Comparison of ENCODE assay signal across 1 cellular context in the genomic region with DNA sequence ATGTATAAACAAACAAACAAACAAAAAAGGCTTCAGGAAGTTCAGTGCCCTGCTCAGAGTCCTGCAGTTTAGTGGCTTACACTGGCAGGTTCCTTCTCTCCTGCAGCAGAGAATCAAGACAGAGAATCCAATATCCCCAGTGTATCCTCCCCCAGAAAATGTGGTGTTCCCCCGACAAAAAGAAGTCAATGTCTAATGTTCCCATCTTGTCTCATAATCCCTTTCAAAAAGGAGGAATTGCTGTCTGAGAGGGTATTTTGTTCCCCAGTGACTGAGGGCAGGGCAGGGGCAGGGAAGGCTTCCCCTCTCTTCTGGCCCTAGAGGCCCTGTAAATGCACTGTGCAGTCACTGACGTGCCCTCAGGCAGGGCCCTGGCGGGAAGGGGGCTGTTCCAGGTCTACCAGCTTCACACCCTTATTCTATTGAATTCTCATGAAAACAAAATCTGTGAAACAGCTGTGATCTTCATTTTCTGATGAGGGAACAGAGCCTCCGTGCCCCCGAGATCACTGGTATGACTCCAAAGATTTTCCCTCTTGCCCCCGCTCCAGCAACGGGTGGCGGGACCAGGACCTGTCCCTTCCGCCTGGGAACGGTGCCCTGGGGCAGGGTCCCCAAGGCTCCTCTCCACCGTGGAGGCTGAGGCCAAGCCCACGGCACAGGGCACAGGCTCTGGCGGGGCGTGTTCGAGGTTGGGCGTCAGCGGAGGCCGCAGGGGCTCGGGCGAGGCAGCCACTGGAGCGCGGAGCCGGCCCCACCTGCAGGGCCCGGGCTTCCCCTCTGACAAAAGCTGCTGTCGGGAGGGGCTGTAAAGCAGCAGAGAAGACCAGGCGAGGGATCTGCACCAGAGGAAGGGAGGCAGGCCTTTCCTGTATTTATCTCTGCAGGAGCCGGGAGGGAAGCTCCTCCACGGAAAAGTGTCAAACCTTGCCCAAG.
TF ChIP-seq lines count a peak whose summit lies in the region.

No MANE protein-coding gene starts in this region.

TF ChIP-seq in K562, 482 proteins besides CTCF, POLR2A, EP300 and RAD21 (continued from another document):
- TF ChIP-seq, protein P1, sequence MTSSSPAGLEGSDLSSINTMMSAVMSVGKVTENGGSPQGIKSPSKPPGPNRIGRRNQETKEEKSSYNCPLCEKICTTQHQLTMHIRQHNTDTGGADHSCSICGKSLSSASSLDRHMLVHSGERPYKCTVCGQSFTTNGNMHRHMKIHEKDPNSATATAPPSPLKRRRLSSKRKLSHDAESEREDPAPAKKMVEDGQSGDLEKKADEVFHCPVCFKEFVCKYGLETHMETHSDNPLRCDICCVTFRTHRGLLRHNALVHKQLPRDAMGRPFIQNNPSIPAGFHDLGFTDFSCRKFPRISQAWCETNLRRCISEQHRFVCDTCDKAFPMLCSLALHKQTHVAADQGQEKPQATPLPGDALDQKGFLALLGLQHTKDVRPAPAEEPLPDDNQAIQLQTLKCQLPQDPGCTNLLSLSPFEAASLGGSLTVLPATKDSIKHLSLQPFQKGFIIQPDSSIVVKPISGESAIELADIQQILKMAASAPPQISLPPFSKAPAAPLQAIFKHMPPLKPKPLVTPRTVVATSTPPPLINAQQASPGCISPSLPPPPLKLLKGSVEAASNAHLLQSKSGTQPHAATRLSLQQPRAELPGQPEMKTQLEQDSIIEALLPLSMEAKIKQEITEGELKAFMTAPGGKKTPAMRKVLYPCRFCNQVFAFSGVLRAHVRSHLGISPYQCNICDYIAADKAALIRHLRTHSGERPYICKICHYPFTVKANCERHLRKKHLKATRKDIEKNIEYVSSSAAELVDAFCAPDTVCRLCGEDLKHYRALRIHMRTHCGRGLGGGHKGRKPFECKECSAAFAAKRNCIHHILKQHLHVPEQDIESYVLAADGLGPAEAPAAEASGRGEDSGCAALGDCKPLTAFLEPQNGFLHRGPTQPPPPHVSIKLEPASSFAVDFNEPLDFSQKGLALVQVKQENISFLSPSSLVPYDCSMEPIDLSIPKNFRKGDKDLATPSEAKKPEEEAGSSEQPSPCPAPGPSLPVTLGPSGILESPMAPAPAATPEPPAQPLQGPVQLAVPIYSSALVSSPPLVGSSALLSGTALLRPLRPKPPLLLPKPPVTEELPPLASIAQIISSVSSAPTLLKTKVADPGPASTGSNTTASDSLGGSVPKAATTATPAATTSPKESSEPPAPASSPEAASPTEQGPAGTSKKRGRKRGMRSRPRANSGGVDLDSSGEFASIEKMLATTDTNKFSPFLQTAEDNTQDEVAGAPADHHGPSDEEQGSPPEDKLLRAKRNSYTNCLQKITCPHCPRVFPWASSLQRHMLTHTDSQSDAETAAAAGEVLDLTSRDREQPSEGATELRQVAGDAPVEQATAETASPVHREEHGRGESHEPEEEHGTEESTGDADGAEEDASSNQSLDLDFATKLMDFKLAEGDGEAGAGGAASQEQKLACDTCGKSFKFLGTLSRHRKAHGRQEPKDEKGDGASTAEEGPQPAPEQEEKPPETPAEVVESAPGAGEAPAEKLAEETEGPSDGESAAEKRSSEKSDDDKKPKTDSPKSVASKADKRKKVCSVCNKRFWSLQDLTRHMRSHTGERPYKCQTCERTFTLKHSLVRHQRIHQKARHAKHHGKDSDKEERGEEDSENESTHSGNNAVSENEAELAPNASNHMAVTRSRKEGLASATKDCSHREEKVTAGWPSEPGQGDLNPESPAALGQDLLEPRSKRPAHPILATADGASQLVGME (CRISPR knock-in tag; IDR thresholded peaks at IDR 0.05): no peak
- TF ChIP-seq SAFB2 (IDR thresholded peaks at IDR 0.05; ENCODE audit: borderline replicate concordance, low read depth, low read length, severe bottlenecking): no peak
- TF ChIP-seq SMARCB1 (IDR thresholded peaks at IDR 0.05; ENCODE audit: insufficient read length, low read depth): no peak
- TF ChIP-seq NR4A1 (CRISPR knock-in tag; IDR thresholded peaks at IDR 0.05): no peak
- no peak for TF ChIP-seq NR4A1 (tag; IDR thresholded peaks at IDR 0.05)
- no peak for TF ChIP-seq ZNF408 (CRISPR knock-in tag; IDR thresholded peaks at IDR 0.05; ENCODE audit: low read depth)
- TF ChIP-seq RBM39 (optimal IDR thresholded peaks at IDR 0.05; ENCODE audit: low read depth, low read length): no peak
- TF ChIP-seq, protein P2, sequence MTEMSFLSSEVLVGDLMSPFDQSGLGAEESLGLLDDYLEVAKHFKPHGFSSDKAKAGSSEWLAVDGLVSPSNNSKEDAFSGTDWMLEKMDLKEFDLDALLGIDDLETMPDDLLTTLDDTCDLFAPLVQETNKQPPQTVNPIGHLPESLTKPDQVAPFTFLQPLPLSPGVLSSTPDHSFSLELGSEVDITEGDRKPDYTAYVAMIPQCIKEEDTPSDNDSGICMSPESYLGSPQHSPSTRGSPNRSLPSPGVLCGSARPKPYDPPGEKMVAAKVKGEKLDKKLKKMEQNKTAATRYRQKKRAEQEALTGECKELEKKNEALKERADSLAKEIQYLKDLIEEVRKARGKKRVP (CRISPR knock-in tag; IDR thresholded peaks at IDR 0.05): no peak
- no peak for TF ChIP-seq MYNN (IDR thresholded peaks at IDR 0.05)
- no peak for TF ChIP-seq MYNN (CRISPR knock-in tag; IDR thresholded peaks at IDR 0.05)
- TF ChIP-seq POLR3G (IDR thresholded peaks at IDR 0.05; ENCODE audit: extremely low read depth, insufficient read length, insufficient replicate concordance): no peak
- TF ChIP-seq, protein P3, sequence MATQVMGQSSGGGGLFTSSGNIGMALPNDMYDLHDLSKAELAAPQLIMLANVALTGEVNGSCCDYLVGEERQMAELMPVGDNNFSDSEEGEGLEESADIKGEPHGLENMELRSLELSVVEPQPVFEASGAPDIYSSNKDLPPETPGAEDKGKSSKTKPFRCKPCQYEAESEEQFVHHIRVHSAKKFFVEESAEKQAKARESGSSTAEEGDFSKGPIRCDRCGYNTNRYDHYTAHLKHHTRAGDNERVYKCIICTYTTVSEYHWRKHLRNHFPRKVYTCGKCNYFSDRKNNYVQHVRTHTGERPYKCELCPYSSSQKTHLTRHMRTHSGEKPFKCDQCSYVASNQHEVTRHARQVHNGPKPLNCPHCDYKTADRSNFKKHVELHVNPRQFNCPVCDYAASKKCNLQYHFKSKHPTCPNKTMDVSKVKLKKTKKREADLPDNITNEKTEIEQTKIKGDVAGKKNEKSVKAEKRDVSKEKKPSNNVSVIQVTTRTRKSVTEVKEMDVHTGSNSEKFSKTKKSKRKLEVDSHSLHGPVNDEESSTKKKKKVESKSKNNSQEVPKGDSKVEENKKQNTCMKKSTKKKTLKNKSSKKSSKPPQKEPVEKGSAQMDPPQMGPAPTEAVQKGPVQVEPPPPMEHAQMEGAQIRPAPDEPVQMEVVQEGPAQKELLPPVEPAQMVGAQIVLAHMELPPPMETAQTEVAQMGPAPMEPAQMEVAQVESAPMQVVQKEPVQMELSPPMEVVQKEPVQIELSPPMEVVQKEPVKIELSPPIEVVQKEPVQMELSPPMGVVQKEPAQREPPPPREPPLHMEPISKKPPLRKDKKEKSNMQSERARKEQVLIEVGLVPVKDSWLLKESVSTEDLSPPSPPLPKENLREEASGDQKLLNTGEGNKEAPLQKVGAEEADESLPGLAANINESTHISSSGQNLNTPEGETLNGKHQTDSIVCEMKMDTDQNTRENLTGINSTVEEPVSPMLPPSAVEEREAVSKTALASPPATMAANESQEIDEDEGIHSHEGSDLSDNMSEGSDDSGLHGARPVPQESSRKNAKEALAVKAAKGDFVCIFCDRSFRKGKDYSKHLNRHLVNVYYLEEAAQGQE (CRISPR knock-in tag; IDR thresholded peaks at IDR 0.05; ENCODE audit: low read depth): no peak
- no peak for TF ChIP-seq MAFG (tag; conservative IDR thresholded peaks at IDR 0.05)
- TF ChIP-seq, protein P4, sequence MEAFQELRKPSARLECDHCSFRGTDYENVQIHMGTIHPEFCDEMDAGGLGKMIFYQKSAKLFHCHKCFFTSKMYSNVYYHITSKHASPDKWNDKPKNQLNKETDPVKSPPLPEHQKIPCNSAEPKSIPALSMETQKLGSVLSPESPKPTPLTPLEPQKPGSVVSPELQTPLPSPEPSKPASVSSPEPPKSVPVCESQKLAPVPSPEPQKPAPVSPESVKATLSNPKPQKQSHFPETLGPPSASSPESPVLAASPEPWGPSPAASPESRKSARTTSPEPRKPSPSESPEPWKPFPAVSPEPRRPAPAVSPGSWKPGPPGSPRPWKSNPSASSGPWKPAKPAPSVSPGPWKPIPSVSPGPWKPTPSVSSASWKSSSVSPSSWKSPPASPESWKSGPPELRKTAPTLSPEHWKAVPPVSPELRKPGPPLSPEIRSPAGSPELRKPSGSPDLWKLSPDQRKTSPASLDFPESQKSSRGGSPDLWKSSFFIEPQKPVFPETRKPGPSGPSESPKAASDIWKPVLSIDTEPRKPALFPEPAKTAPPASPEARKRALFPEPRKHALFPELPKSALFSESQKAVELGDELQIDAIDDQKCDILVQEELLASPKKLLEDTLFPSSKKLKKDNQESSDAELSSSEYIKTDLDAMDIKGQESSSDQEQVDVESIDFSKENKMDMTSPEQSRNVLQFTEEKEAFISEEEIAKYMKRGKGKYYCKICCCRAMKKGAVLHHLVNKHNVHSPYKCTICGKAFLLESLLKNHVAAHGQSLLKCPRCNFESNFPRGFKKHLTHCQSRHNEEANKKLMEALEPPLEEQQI (IDR thresholded peaks at IDR 0.05): no peak
- no peak for TF ChIP-seq NFATC3 (IDR thresholded peaks at IDR 0.05)
- no peak for TF ChIP-seq SMARCA4 (IDR thresholded peaks at IDR 0.05)
- no peak for TF ChIP-seq EP400 (IDR thresholded peaks at IDR 0.05)
- no peak for TF ChIP-seq ETV1 (tag; conservative IDR thresholded peaks at IDR 0.05; ENCODE audit: low read depth)
- TF ChIP-seq, protein P5, sequence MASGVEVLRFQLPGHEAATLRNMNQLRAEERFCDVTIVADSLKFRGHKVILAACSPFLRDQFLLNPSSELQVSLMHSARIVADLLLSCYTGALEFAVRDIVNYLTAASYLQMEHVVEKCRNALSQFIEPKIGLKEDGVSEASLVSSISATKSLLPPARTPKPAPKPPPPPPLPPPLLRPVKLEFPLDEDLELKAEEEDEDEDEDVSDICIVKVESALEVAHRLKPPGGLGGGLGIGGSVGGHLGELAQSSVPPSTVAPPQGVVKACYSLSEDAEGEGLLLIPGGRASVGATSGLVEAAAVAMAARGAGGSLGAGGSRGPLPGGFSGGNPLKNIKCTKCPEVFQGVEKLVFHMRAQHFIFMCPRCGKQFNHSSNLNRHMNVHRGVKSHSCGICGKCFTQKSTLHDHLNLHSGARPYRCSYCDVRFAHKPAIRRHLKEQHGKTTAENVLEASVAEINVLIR (CRISPR knock-in tag; IDR thresholded peaks at IDR 0.05): no peak
